Comparison of ENCODE assay signal across 10 cellular contexts in the genomic region with DNA sequence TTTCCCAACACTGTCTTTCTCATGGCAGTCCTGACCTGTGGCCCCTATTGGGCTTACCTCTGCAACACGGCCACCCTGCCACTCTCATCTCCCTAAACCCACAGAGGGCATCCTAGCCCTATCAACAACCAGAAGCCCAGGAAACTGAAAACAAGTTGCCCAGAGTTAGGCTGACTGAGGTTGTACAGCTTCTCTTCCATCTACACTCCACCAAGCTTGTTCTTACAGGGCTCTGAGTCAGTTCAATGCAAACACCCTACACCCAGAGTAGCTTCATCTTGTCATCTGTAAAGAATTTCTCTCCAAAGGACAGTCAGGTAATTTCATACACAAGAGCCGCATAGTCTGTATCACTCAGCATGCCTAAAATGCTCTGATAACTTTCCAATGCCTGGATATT.
DNase-seq lines count a peak whose midpoint lies in the region; ATAC-seq and TF ChIP-seq lines count a peak whose summit lies in the region.
"Had no signal": no experiment of that assay in that cellular context is flagged by ENCODE, and none has a peak within 500 bp of the region (broad histone marks: within the 10 kb centered on the region; RNA-seq: fewer than 3 reads in every experiment).

No MANE protein-coding gene starts in this region.

- H3K4me1 Mint-ChIP-seq in activated CD8-positive, alpha-beta memory T cell treated with anti-CD3 and anti-CD28 coated beads, Interleukin-2, amount 10 ng/mL, durations not matched to agents 7 days and 5 days, result peaks cover 69% of the 10 kb centered on the region

- DNase-seq in activated CD8-positive, alpha-beta memory T cell treated with anti-CD3 and anti-CD28 coated beads, Interleukin-2, amount 10 ng/mL, durations not matched to agents 7 days and 5 days, result no peak
- DNase-seq in activated CD8-positive, alpha-beta memory T cell treated with anti-CD3 and anti-CD28 coated beads for 24 hours, result no peak
- peak; percentile 75 for DNase-seq in amniotic epithelial cell (ENCODE audit: low read depth)
- peak; percentile 94 for DNase-seq in kidney tubule cell (ENCODE audit: low spot score)
- DNase-seq in tibial artery, result no peak
- no peak for DNase-seq in NAMALWA (ENCODE audit: low spot score)
- DNase-seq: stimulated activated CD4-positive, alpha-beta T cell treated with anti-CD3 and anti-CD28 coated beads, Interleukin-4, amount 100 ng/mL, for 1 hour had no signal

- peaks cover 79% of the 10 kb centered on the region for H3K36me3 Mint-ChIP-seq in activated CD8-positive, alpha-beta memory T cell treated with anti-CD3 and anti-CD28 coated beads, Interleukin-2, amount 10 ng/mL, durations not matched to agents 7 days and 5 days

- no peaks in the 10 kb centered on the region for H3K9me3 ChIP-seq in tibial artery

- peak overlapping the region; percentile 39 for H3K27ac Mint-ChIP-seq in activated CD8-positive, alpha-beta memory T cell treated with anti-CD3 and anti-CD28 coated beads, Interleukin-2, amount 10 ng/mL, durations not matched to agents 7 days and 5 days

- H3K27me3 ChIP-seq in tibial artery, result no peaks in the 10 kb centered on the region

- intact Hi-C loops in tibial artery (cut with DNase I; ENCODE audit: low total_unique reads), result no loop called here

- H3K9me3 Mint-ChIP-seq in activated CD8-positive, alpha-beta memory T cell treated with anti-CD3 and anti-CD28 coated beads, Interleukin-2, amount 10 ng/mL, durations not matched to agents 7 days and 5 days (ENCODE audit: low read depth), result no peaks in the 10 kb centered on the region
- H3K9me3 Mint-ChIP-seq: CD14-positive monocyte had no signal

- ATAC-seq in activated CD8-positive, alpha-beta memory T cell treated with anti-CD3 and anti-CD28 coated beads, Interleukin-2, amount 10 ng/mL, durations not matched to agents 7 days and 5 days, result peak; percentile 62
- ATAC-seq in HG03457 (IDR thresholded peaks at IDR 0.05; ENCODE audit: unreplicated experiment), result no peak
- ATAC-seq in HG03378 (IDR thresholded peaks at IDR 0.05; ENCODE audit: unreplicated experiment), result no peak

- CTCF ChIA-PET in activated CD8-positive, alpha-beta memory T cell treated with anti-CD3 and anti-CD28 coated beads, Interleukin-2, amount 10 ng/mL, durations not matched to agents 7 days and 5 days (lab: Charles Lee), result interaction anchor here (0.7 kb wide), 1 partner anchor 168 kb away, joined by 3 read pairs; no protein-coding TSS in a partner anchor

- no peak overlapping the region for H3K4me3 Mint-ChIP-seq in activated CD8-positive, alpha-beta memory T cell treated with anti-CD3 and anti-CD28 coated beads, Interleukin-2, amount 10 ng/mL, durations not matched to agents 7 days and 5 days
- H3K4me3 Mint-ChIP-seq: CD14-positive monocyte had no signal

- H3K4me3 ChIP-seq in tibial artery, result no peak overlapping the region

- H3K27ac ChIP-seq in tibial artery, result peak overlapping the region; percentile 64 to 81

- H3K36me3 ChIP-seq in tibial artery, result peaks cover 11 to 58% (median 47%) of the 10 kb centered on the region in 3 donors

- peaks cover 4 to 99% (median 73%) of the 10 kb centered on the region in 4 donors for H3K4me1 ChIP-seq in tibial artery

- no peaks in the 10 kb centered on the region for H3K27me3 Mint-ChIP-seq in activated CD8-positive, alpha-beta memory T cell treated with anti-CD3 and anti-CD28 coated beads, Interleukin-2, amount 10 ng/mL, durations not matched to agents 7 days and 5 days

- TF ChIP-seq CTCF in tibial artery (IDR thresholded peaks at IDR 0.05), result no peak

Comparison
In these comparisons a context has a peak if more than half of its experiments do, and no peak if none do; other contexts are left out.
1. DNase-seq: peak in amniotic epithelial cell (single experiment) and kidney tubule cell (single experiment); none in activated CD8-positive, alpha-beta memory T cell treated with anti-CD3 and anti-CD28 coated beads, Interleukin-2, amount 10 ng/mL, durations not matched to agents 7 days and 5 days (single experiment), activated CD8-positive, alpha-beta memory T cell treated with anti-CD3 and anti-CD28 coated beads for 24 hours (single experiment), tibial artery (0 of 2) and NAMALWA (single experiment).